In the genomic region with DNA sequence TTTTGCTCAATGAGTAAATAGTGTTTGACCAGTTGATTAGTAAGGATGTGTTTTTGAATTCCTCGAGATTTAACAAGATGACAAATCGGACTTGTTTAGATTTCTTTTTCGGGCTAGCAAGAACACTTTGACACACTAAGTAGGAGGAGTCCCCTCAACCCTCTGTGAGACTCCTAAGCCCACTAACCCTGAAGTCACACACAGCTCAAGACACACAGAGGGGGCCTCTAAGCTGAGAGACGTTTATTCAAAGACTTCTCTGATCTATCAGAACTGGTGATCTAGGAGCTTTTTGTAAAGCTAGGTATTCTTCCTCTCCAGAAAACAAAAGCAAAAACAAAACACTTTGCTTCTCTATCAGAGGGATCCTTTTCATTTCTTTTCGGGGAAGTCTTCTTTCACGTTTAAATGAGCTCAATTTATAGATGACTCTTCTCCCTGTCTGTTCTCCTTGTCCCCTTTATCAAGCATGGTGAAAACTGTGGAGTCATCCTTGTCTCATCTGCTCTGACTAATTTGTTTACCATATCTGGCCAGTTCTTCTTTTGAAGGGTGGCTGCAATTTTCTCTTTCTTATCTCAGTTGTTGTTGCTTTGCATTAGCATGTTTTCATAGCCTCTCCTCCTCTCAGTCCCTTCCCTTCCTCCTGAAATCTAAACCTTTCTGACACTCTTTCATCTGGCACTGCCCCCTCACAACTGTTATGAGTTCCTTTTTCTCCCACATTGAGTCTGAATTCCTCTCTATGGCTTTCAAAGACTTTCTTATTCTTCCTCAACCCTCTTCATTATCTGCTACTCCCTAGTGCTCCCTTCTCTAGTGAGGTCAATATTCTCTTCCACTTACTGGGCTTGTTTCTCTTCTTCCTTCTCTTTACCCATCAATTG, we compare ENCODE assay signal across 12 cellular contexts.
DNase-seq lines count a peak whose midpoint lies in the region; ATAC-seq and TF ChIP-seq lines count a peak whose summit lies in the region.
"Had no signal": no experiment of that assay in that cellular context is flagged by ENCODE, and none has a peak within 500 bp of the region (broad histone marks: within the 10 kb centered on the region; RNA-seq: fewer than 3 reads in every experiment).

No MANE protein-coding gene starts in this region.

- H3K27ac ChIP-seq in naive thymus-derived CD4-positive, alpha-beta T cell (ENCODE audit: low read depth, low read length), result no peak overlapping the region
- H3K27ac ChIP-seq: KMS-11 had no signal

- H3K4me3 Mint-ChIP-seq in CD14-positive monocyte, result peak overlapping the region in 1 of 2 donors; percentile 6
- H3K4me3 Mint-ChIP-seq in naive thymus-derived CD4-positive, alpha-beta T cell, result no peak overlapping the region
- H3K4me3 Mint-ChIP-seq in osteocyte (ENCODE audit: unreplicated experiment), result no peak overlapping the region
- H3K4me3 Mint-ChIP-seq: T-helper 2 cell treated with Interferon-gamma antibody and Interleukin-4, amounts not matched to agents 5 μg/mL and 100 μg/mL, for 36 hours had no signal

- peaks cover 0 to 6% (median 0%) of the 10 kb centered on the region in 3 donors for H3K27me3 Mint-ChIP-seq in CD14-positive monocyte (ENCODE audit: low read depth in 3 of 3)
- H3K27me3 Mint-ChIP-seq in naive thymus-derived CD4-positive, alpha-beta T cell, result peaks cover 0 to 34% (median 23%) of the 10 kb centered on the region in 5 donors
- no peaks in the 10 kb centered on the region for H3K27me3 Mint-ChIP-seq in osteocyte (ENCODE audit: unreplicated experiment)

- no peak for TF ChIP-seq CTCF in CD14-positive monocyte (IDR thresholded peaks at IDR 0.05)
- TF ChIP-seq CTCF in osteocyte (IDR thresholded peaks at IDR 0.05), result no peak

- CTCF ChIA-PET in naive thymus-derived CD4-positive, alpha-beta T cell (lab: Charles Lee), result interaction anchor here (0.6 kb wide), 1 partner anchor 7 kb away, joined by 3 read pairs; no protein-coding TSS in a partner anchor

- no peaks in the 10 kb centered on the region for H3K36me3 ChIP-seq in naive thymus-derived CD4-positive, alpha-beta T cell (ENCODE audit: control insufficient read depth in 2 of 3, insufficient read depth in 3 of 3, low read length in 3 of 3)

- peak; percentile 47 for ATAC-seq in HG02610 (IDR thresholded peaks at IDR 0.05; ENCODE audit: unreplicated experiment)
- ATAC-seq in SK-N-SH treated with all-trans-retinoic acid at 6 μM for 48 hours, result peak; percentile 55
- ATAC-seq in naive thymus-derived CD4-positive, alpha-beta T cell, result no peak
- no peak for ATAC-seq in GM21367 (IDR thresholded peaks at IDR 0.05; ENCODE audit: unreplicated experiment)

- no peak overlapping the region for H3K4me3 ChIP-seq in naive thymus-derived CD4-positive, alpha-beta T cell (ENCODE audit: low read length)

- intact Hi-C loops in CD14-positive monocyte (cut with micrococcal nuclease), result no loop called here
- intact Hi-C loops in naive thymus-derived CD4-positive, alpha-beta T cell (cut with micrococcal nuclease), result no loop called here

- H3K9me3 ChIP-seq in naive thymus-derived CD4-positive, alpha-beta T cell (ENCODE audit: control insufficient read depth in 2 of 3, low read length in 3 of 3), result no peaks in the 10 kb centered on the region

- no peak for DNase-seq in CD14-positive monocyte (ENCODE audit: low spot score)
- DNase-seq in hepatic stellate cell (ENCODE audit: low spot score), result peak; percentile 24
- DNase-seq in naive thymus-derived CD4-positive, alpha-beta T cell, result no peak
- no peak for DNase-seq in superior temporal gyrus (ENCODE audit: extremely low spot score)
- no peak for DNase-seq in osteocyte (ENCODE audit: extremely low spot score, unreplicated experiment)
- DNase-seq: amygdala; stimulated activated CD4-positive, alpha-beta T cell treated with anti-CD3 and anti-CD28 coated beads, Interleukin-12 subunit alpha, Interleukin-12 subunit beta, amount 100 ng/mL, for 4 hours had no signal

- H3K27ac Mint-ChIP-seq in CD14-positive monocyte (peak overlapping the region; percentile 48 to 92 (median 76)), osteocyte (ENCODE audit: unreplicated experiment) (no peak overlapping the region)
- H3K27ac Mint-ChIP-seq in naive thymus-derived CD4-positive, alpha-beta T cell, result no peak overlapping the region
- H3K27ac Mint-ChIP-seq: T-helper 2 cell treated with Interferon-gamma antibody and Interleukin-4, amounts not matched to agents 5 μg/mL and 100 μg/mL, for 36 hours had no signal

- H3K4me1 Mint-ChIP-seq in CD14-positive monocyte, result peaks cover 20% of the 10 kb centered on the region
- H3K4me1 Mint-ChIP-seq in naive thymus-derived CD4-positive, alpha-beta T cell, result peaks cover 0 to 14% (median 0%) of the 10 kb centered on the region in 7 donors
- peaks cover 22% of the 10 kb centered on the region for H3K4me1 Mint-ChIP-seq in osteocyte (ENCODE audit: unreplicated experiment)

- H3K27me3 ChIP-seq in naive thymus-derived CD4-positive, alpha-beta T cell (ENCODE audit: control insufficient read depth in 2 of 2, insufficient read depth in 2 of 2, low read length in 2 of 2), result no peaks in the 10 kb centered on the region

- H3K4me1 ChIP-seq in naive thymus-derived CD4-positive, alpha-beta T cell (ENCODE audit: control insufficient read depth in 2 of 2, insufficient read depth in 2 of 2, low read length in 2 of 2), result no peaks in the 10 kb centered on the region

- POLR2A ChIA-PET in naive thymus-derived CD4-positive, alpha-beta T cell (lab: Charles Lee), result no interaction called here

- no peaks in the 10 kb centered on the region for H3K36me3 Mint-ChIP-seq in CD14-positive monocyte
- H3K36me3 Mint-ChIP-seq in naive thymus-derived CD4-positive, alpha-beta T cell, result no peaks in the 10 kb centered on the region
- H3K36me3 Mint-ChIP-seq in osteocyte (ENCODE audit: unreplicated experiment), result no peaks in the 10 kb centered on the region

- peaks cover 1 to 9% (median 3%) of the 10 kb centered on the region in 7 donors for H3K9me3 Mint-ChIP-seq in CD14-positive monocyte
- H3K9me3 Mint-ChIP-seq in naive thymus-derived CD4-positive, alpha-beta T cell, result peaks cover 0 to 1% (median 0%) of the 10 kb centered on the region in 11 donors
- peaks cover 4% of the 10 kb centered on the region for H3K9me3 Mint-ChIP-seq in osteocyte (ENCODE audit: unreplicated experiment)
- H3K9me3 Mint-ChIP-seq: T-helper 2 cell treated with Interferon-gamma antibody and Interleukin-4, amounts not matched to agents 5 μg/mL and 100 μg/mL, for 36 hours had no signal

TF ChIP-seq in SK-N-SH treated with all-trans-retinoic acid at 6 μM for 48 hours, 23 proteins besides CTCF, POLR2A, EP300 and RAD21 (continues in another document):
- TF ChIP-seq RARB (CRISPR knock-in tag; IDR thresholded peaks at IDR 0.05), result no peak
- no peak for TF ChIP-seq ZNF70 (CRISPR knock-in tag; IDR thresholded peaks at IDR 0.05)
- no peak for TF ChIP-seq GLIS3 (CRISPR knock-in tag; IDR thresholded peaks at IDR 0.05)
- TF ChIP-seq TOX (CRISPR knock-in tag; IDR thresholded peaks at IDR 0.05; ENCODE audit: borderline replicate concordance), result no peak
- TF ChIP-seq, protein P1, sequence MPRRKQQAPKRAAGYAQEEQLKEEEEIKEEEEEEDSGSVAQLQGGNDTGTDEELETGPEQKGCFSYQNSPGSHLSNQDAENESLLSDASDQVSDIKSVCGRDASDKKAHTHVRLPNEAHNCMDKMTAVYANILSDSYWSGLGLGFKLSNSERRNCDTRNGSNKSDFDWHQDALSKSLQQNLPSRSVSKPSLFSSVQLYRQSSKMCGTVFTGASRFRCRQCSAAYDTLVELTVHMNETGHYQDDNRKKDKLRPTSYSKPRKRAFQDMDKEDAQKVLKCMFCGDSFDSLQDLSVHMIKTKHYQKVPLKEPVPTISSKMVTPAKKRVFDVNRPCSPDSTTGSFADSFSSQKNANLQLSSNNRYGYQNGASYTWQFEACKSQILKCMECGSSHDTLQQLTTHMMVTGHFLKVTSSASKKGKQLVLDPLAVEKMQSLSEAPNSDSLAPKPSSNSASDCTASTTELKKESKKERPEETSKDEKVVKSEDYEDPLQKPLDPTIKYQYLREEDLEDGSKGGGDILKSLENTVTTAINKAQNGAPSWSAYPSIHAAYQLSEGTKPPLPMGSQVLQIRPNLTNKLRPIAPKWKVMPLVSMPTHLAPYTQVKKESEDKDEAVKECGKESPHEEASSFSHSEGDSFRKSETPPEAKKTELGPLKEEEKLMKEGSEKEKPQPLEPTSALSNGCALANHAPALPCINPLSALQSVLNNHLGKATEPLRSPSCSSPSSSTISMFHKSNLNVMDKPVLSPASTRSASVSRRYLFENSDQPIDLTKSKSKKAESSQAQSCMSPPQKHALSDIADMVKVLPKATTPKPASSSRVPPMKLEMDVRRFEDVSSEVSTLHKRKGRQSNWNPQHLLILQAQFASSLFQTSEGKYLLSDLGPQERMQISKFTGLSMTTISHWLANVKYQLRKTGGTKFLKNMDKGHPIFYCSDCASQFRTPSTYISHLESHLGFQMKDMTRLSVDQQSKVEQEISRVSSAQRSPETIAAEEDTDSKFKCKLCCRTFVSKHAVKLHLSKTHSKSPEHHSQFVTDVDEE (CRISPR knock-in tag; IDR thresholded peaks at IDR 0.05), result no peak
- no peak for TF ChIP-seq ZNF8 (CRISPR knock-in tag; IDR thresholded peaks at IDR 0.05)
- TF ChIP-seq, protein P2, sequence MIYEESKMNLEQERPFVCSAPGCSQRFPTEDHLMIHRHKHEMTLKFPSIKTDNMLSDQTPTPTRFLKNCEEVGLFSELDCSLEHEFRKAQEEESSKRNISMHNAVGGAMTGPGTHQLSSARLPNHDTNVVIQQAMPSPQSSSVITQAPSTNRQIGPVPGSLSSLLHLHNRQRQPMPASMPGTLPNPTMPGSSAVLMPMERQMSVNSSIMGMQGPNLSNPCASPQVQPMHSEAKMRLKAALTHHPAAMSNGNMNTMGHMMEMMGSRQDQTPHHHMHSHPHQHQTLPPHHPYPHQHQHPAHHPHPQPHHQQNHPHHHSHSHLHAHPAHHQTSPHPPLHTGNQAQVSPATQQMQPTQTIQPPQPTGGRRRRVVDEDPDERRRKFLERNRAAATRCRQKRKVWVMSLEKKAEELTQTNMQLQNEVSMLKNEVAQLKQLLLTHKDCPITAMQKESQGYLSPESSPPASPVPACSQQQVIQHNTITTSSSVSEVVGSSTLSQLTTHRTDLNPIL (CRISPR knock-in tag; IDR thresholded peaks at IDR 0.05; ENCODE audit: low read depth), result no peak
- TF ChIP-seq ZC3H10 (CRISPR knock-in tag; IDR thresholded peaks at IDR 0.05), result no peak
- TF ChIP-seq, protein P3, sequence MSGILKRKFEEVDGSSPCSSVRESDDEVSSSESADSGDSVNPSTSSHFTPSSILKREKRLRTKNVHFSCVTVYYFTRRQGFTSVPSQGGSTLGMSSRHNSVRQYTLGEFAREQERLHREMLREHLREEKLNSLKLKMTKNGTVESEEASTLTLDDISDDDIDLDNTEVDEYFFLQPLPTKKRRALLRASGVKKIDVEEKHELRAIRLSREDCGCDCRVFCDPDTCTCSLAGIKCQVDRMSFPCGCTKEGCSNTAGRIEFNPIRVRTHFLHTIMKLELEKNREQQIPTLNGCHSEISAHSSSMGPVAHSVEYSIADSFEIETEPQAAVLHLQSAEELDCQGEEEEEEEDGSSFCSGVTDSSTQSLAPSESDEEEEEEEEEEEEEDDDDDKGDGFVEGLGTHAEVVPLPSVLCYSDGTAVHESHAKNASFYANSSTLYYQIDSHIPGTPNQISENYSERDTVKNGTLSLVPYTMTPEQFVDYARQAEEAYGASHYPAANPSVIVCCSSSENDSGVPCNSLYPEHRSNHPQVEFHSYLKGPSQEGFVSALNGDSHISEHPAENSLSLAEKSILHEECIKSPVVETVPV (CRISPR knock-in tag; IDR thresholded peaks at IDR 0.05), result no peak
- no peak for TF ChIP-seq BACH2 (CRISPR knock-in tag; IDR thresholded peaks at IDR 0.05; ENCODE audit: borderline replicate concordance)

Comparison
In these comparisons a context has a peak if more than half of its experiments do, and no peak if none do; other contexts are left out.
1. H3K27ac Mint-ChIP-seq: peak in CD14-positive monocyte (7 of 7); none in naive thymus-derived CD4-positive, alpha-beta T cell (0 of 9) and osteocyte (single experiment).
2. ATAC-seq: peak in HG02610 (single experiment) and SK-N-SH treated with all-trans-retinoic acid at 6 μM for 48 hours (single experiment); none in naive thymus-derived CD4-positive, alpha-beta T cell (single experiment) and GM21367 (single experiment).